In the genomic region with DNA sequence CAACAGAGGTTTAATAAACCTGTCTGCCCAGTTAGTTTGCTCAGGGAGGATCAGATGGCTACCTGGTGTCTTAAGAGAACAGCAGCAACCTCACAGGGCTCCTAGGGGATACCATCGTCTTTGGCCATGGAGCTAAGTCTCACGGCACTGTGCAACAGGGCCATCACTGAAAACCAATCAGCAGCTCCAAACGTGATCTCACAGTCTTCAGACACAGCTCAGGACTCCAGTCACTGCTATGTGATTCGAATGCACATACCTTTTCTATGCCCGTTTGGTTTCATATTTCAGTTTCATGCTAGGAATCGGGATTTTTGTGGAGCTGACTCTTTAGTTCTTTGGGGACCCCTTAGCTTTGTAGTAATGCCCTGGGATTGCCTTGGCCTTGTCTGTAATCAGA, we compare ENCODE assay signal across 19 cellular contexts.
DNase-seq lines count a peak whose midpoint lies in the region; ATAC-seq, FAIRE-seq and TF ChIP-seq lines count a peak whose summit lies in the region.
"Had no signal": no experiment of that assay in that cellular context is flagged by ENCODE, and none has a peak within 500 bp of the region (broad histone marks: within the 10 kb centered on the region; RNA-seq: fewer than 3 reads in every experiment).

No MANE protein-coding gene starts in this region.

- H4K91ac ChIP-seq in H1 (replicated peaks; ENCODE audit: insufficient read length, low read length): no peak overlapping the region

- DNase-seq in activated CD4-positive, alpha-beta T cell treated with anti-CD3 and anti-CD28 coated beads, Interleukin-2, amount 10 ng/mL, durations not matched to agents 24 days and 14 days: peak; percentile 16
- DNase-seq in activated CD4-positive, alpha-beta T cell treated with anti-CD3 and anti-CD28 coated beads for 36 hours: no peak
- no peak for DNase-seq in H1 (ENCODE audit: low read depth in 1 of 2, low spot score in 2 of 2)
- DNase-seq in mesendoderm: no peak
- DNase-seq in sciatic nerve (ENCODE audit: low spot score): no peak
- no peak for DNase-seq in NCI-H2196 treated with DMSO at 0.1 percent for 48 hours (lab: John Stamatoyannopoulos, UW; ENCODE audit: unreplicated experiment)
- DNase-seq: 8988T; CD8-positive, alpha-beta T cell; DMS79 treated with DMSO at 0.1 percent for 48 hours; NCI-H1048; NCI-H146; NCI-H2081; NCI-H510A; NCI-H774 had no signal

- no peaks in the 10 kb centered on the region for H3K4me1 Mint-ChIP-seq in activated CD4-positive, alpha-beta T cell treated with anti-CD3 and anti-CD28 coated beads, Interleukin-2, amount 10 ng/mL, durations not matched to agents 24 days and 14 days
- no peaks in the 10 kb centered on the region for H3K4me1 Mint-ChIP-seq in activated CD4-positive, alpha-beta T cell treated with anti-CD3 and anti-CD28 coated beads for 36 hours

- no peaks in the 10 kb centered on the region for H3K9me3 ChIP-seq in H1 (ENCODE audit: insufficient read depth in 2 of 2, low read depth in 1 of 2, low read length in 1 of 2)
- H3K9me3 ChIP-seq: BLaER1, HAP-1 had no signal

- no peaks in the 10 kb centered on the region for H3K79me2 ChIP-seq in H1 (ENCODE audit: control insufficient read depth in 1 of 2, insufficient read depth in 2 of 2, low read length in 2 of 2)
- no peaks in the 10 kb centered on the region for H3K79me2 ChIP-seq in mesendoderm (ENCODE audit: control insufficient read depth, insufficient read depth, low read length)

- H2AFZ ChIP-seq in H1 (ENCODE audit: low read length): peak overlapping the region; percentile 5; the same call in 1 of the 2 replicates

- H4K5ac ChIP-seq in H1 (ENCODE audit: insufficient read length, low read depth, low read length) (no peak overlapping the region), mesendoderm (ENCODE audit: low read length) (no peak overlapping the region)

- H3K27ac ChIP-seq in H1 (ENCODE audit: low read depth, low read length) (no peak overlapping the region), mesendoderm (ENCODE audit: low read depth, low read length) (no peak overlapping the region)
- H3K27ac ChIP-seq: BLaER1, KMS-11 had no signal

- no peak overlapping the region for H3K4me3 ChIP-seq in H1 (ENCODE audit: extremely low read depth in 1 of 4, insufficient read depth in 2 of 4, low read depth in 3 of 4, low read length in 4 of 4)
- no peak overlapping the region for H3K4me3 ChIP-seq in mesendoderm (ENCODE audit: low read length)
- H3K4me3 ChIP-seq: BLaER1, HAP-1 had no signal

- no peak for TF ChIP-seq RAD21 in H1 (IDR thresholded peaks at IDR 0.05 in 1 of 2, conservative IDR thresholded peaks at IDR 0.05 in 1 of 2; ENCODE audit: low read depth in 2 of 2, low read length in 2 of 2)

- H3K4me1 ChIP-seq in H1 (replicated peaks in 1 of 4; ENCODE audit: control insufficient read depth in 3 of 4, insufficient read depth in 4 of 4, low read length in 3 of 4): peaks cover 9 to 21% (median 16%) of the 10 kb centered on the region in 4 experiments
- peaks cover 25% of the 10 kb centered on the region for H3K4me1 ChIP-seq in mesendoderm (ENCODE audit: control insufficient read depth, low read depth, low read length)
- H3K4me1 ChIP-seq: BLaER1, HAP-1 had no signal

- no peak for TF ChIP-seq POLR2A in H1 (IDR thresholded peaks at IDR 0.05; ENCODE audit: control extremely low read depth in 1 of 2, low read depth in 2 of 2, low read length in 2 of 2)

- no peak for ATAC-seq in activated CD4-positive, alpha-beta T cell treated with anti-CD3 and anti-CD28 coated beads for 36 hours
- ATAC-seq in sciatic nerve (peak; percentile 59), HG03521 (IDR thresholded peaks at IDR 0.05; ENCODE audit: unreplicated experiment) (no peak), HG03196 (IDR thresholded peaks at IDR 0.05; ENCODE audit: unreplicated experiment) (no peak)
- ATAC-seq: CD8-positive, alpha-beta T cell had no signal

- H4K8ac ChIP-seq in H1 (ENCODE audit: extremely low read depth, insufficient read depth, low read length): no peak overlapping the region
- no peak overlapping the region for H4K8ac ChIP-seq in mesendoderm (ENCODE audit: low read depth, low read length)

- no peak overlapping the region for H3K27ac Mint-ChIP-seq in activated CD4-positive, alpha-beta T cell treated with anti-CD3 and anti-CD28 coated beads, Interleukin-2, amount 10 ng/mL, durations not matched to agents 24 days and 14 days
- H3K27ac Mint-ChIP-seq in activated CD4-positive, alpha-beta T cell treated with anti-CD3 and anti-CD28 coated beads for 36 hours: no peak overlapping the region
- H3K27ac Mint-ChIP-seq: CD8-positive, alpha-beta T cell had no signal

- H3K23ac ChIP-seq in H1 (ENCODE audit: insufficient read length): no peak overlapping the region
- H3K23ac ChIP-seq in mesendoderm (ENCODE audit: low read length): no peak overlapping the region

- POLR2A ChIA-PET in activated CD4-positive, alpha-beta T cell treated with anti-CD3 and anti-CD28 coated beads for 36 hours (lab: Charles Lee): no interaction called here
- POLR2A ChIA-PET in H1 (lab: Charles Lee; ENCODE audit: partially characterized antibody): interaction anchor here (1.1 to 3.2 kb wide), 2 partner anchors 49 to 51 kb away, joined by 3 to 10 read pairs; no protein-coding TSS in a partner anchor

- intact Hi-C loops in activated CD4-positive, alpha-beta T cell treated with anti-CD3 and anti-CD28 coated beads, Interleukin-2, amount 10 ng/mL, durations not matched to agents 24 days and 14 days (cut with micrococcal nuclease): no loop called here
- intact Hi-C loops in activated CD4-positive, alpha-beta T cell treated with anti-CD3 and anti-CD28 coated beads for 36 hours (cut with DNase I, micrococcal nuclease): no loop called here
- intact Hi-C loops in sciatic nerve (cut with DNase I): no loop called here

- no peak for TF ChIP-seq EP300 in H1 (IDR thresholded peaks at IDR 0.05; ENCODE audit: borderline replicate concordance in 1 of 2, low read depth in 2 of 2, low read length in 2 of 2)

- H3K36me3 ChIP-seq in H1 (ENCODE audit: control insufficient read depth in 2 of 4, insufficient read depth in 4 of 4, low read length in 3 of 4) (no peaks in the 10 kb centered on the region), mesendoderm (ENCODE audit: control insufficient read depth, insufficient read depth, low read length) (no peaks in the 10 kb centered on the region)
- H3K36me3 ChIP-seq: BLaER1, HAP-1 had no signal

- no peak overlapping the region; the same call in 1 of the 2 replicates for H3K18ac ChIP-seq in H1 (ENCODE audit: extremely low read depth, low read length)
- H3K18ac ChIP-seq in mesendoderm (ENCODE audit: low read length): peak overlapping the region; percentile 44

- H2BK20ac ChIP-seq in H1 (ENCODE audit: low read length): no peak overlapping the region

- H3K79me1 ChIP-seq in H1 (ENCODE audit: low read depth, low read length): no peaks in the 10 kb centered on the region
- H3K79me1 ChIP-seq in mesendoderm (ENCODE audit: low read length): no peaks in the 10 kb centered on the region

- H2AK5ac ChIP-seq in H1 (ENCODE audit: low read depth, low read length) (no peak overlapping the region), mesendoderm (ENCODE audit: low read length) (no peak overlapping the region)

- 0 out of 2 replicates have a peak overlapping the region, but pooled peaks have one; percentile 51 for H2BK12ac ChIP-seq in H1 (ENCODE audit: low read depth, low read length)

- WGBS in H1 (ENCODE audit: extremely low coverage in 1 of 2, insufficient coverage in 1 of 2, insufficient read length in 1 of 2, insufficient replicate concordance in 2 of 2, low coverage in 1 of 2, low lambda C conversion rate in 2 of 2, missing lambda C conversion rate in 1 of 2), 2 experiments: 87% methylated on average over 6 of the region's 6 CpGs; no CpG with 5 or more reads in 1 of the 2 experiments
- WGBS in mesendoderm (ENCODE audit: extremely low coverage, insufficient coverage, low lambda C conversion rate): no CpG with 5 or more reads among the region's 6 CpGs

- H3K27me3 ChIP-seq in H1 (replicated peaks in 1 of 4; ENCODE audit: control insufficient read depth in 3 of 4, extremely low read depth in 1 of 4, insufficient read depth in 3 of 4, low read length in 3 of 4) (no peaks in the 10 kb centered on the region), mesendoderm (ENCODE audit: insufficient read depth, low read length, poor library complexity) (no peaks in the 10 kb centered on the region)
- H3K27me3 ChIP-seq: BLaER1 had no signal

- no peak for FAIRE-seq in H1 (lab: Jason Lieb, UNC)

- H2BK5ac ChIP-seq in H1 (ENCODE audit: low read depth, low read length) (no peak overlapping the region), mesendoderm (ENCODE audit: low read length) (peak overlapping the region; percentile 61)

- no peak overlapping the region for H3K4ac ChIP-seq in H1 (replicated peaks; ENCODE audit: insufficient read length, low read depth, low read length)
- no peak overlapping the region for H3K4ac ChIP-seq in mesendoderm (ENCODE audit: low read depth, low read length)

- H3K36me3 Mint-ChIP-seq in activated CD4-positive, alpha-beta T cell treated with anti-CD3 and anti-CD28 coated beads, Interleukin-2, amount 10 ng/mL, durations not matched to agents 24 days and 14 days (ENCODE audit: low read depth): no peaks in the 10 kb centered on the region
- no peaks in the 10 kb centered on the region for H3K36me3 Mint-ChIP-seq in activated CD4-positive, alpha-beta T cell treated with anti-CD3 and anti-CD28 coated beads for 36 hours (ENCODE audit: low read depth)
- H3K36me3 Mint-ChIP-seq: CD8-positive, alpha-beta T cell had no signal

- H3K56ac ChIP-seq in H1 (replicated peaks; ENCODE audit: insufficient read length, low read depth, low read length) (no peak overlapping the region), mesendoderm (ENCODE audit: low read length) (no peak overlapping the region)

- H3K27me3 Mint-ChIP-seq in activated CD4-positive, alpha-beta T cell treated with anti-CD3 and anti-CD28 coated beads, Interleukin-2, amount 10 ng/mL, durations not matched to agents 24 days and 14 days: no peaks in the 10 kb centered on the region
- no peaks in the 10 kb centered on the region for H3K27me3 Mint-ChIP-seq in activated CD4-positive, alpha-beta T cell treated with anti-CD3 and anti-CD28 coated beads for 36 hours

- H3K4me2 ChIP-seq in H1 (ENCODE audit: insufficient read depth in 1 of 2, low read depth in 2 of 2, low read length in 2 of 2): no peak overlapping the region
- no peak overlapping the region for H3K4me2 ChIP-seq in mesendoderm (ENCODE audit: low read length)
- H3K4me2 ChIP-seq: BLaER1, KMS-11 had no signal

- no peaks in the 10 kb centered on the region for H3K23me2 ChIP-seq in H1 (ENCODE audit: low read depth, low read length)

- CTCF ChIA-PET in activated CD4-positive, alpha-beta T cell treated with anti-CD3 and anti-CD28 coated beads for 36 hours (lab: Charles Lee): interaction anchor here (1.3 kb wide), 1 partner anchor 14 kb away, joined by 3 read pairs; no protein-coding TSS in a partner anchor
- CTCF ChIA-PET in H1 (lab: Charles Lee; ENCODE audit: partially characterized antibody): interaction anchor here (0.8 to 1.1 kb wide), 2 partner anchors 84 to 742 kb away, joined by 3 read pairs; no protein-coding TSS in a partner anchor

- H2BK15ac ChIP-seq in H1 (ENCODE audit: low read length): no peak overlapping the region
- peak overlapping the region; percentile 65 for H2BK15ac ChIP-seq in mesendoderm (replicated peaks; ENCODE audit: low read depth)

- H3K14ac ChIP-seq in H1 (ENCODE audit: insufficient read length): no peak overlapping the region

- H3K9me3 Mint-ChIP-seq in activated CD4-positive, alpha-beta T cell treated with anti-CD3 and anti-CD28 coated beads, Interleukin-2, amount 10 ng/mL, durations not matched to agents 24 days and 14 days: no peaks in the 10 kb centered on the region
- H3K9me3 Mint-ChIP-seq in activated CD4-positive, alpha-beta T cell treated with anti-CD3 and anti-CD28 coated beads for 36 hours (ENCODE audit: low read depth): no peaks in the 10 kb centered on the region

- TF ChIP-seq CTCF in H1 (IDR thresholded peaks at IDR 0.05; ENCODE audit: control extremely low read depth in 1 of 3, insufficient read depth in 1 of 3, low read depth in 1 of 3, low read length in 3 of 3): no peak

- no peaks in the 10 kb centered on the region for H4K20me1 ChIP-seq in H1 (replicated peaks in 1 of 2; ENCODE audit: control insufficient read depth in 1 of 2, insufficient read depth in 2 of 2, low read length in 2 of 2)
- H4K20me1 ChIP-seq: BLaER1 had no signal

- H2BK120ac ChIP-seq in H1 (replicated peaks; ENCODE audit: low read depth, low read length) (no peak overlapping the region), mesendoderm (ENCODE audit: low read depth, low read length) (no peak overlapping the region)

- no peak overlapping the region for H3K9ac ChIP-seq in H1 (replicated peaks in 1 of 4; ENCODE audit: extremely low read depth in 1 of 4, low read depth in 3 of 4, low read length in 3 of 4)
- H3K9ac ChIP-seq in mesendoderm (ENCODE audit: low read length): no peak overlapping the region
- H3K9ac ChIP-seq: BLaER1, KMS-11 had no signal

- H3K4me3 Mint-ChIP-seq in activated CD4-positive, alpha-beta T cell treated with anti-CD3 and anti-CD28 coated beads, Interleukin-2, amount 10 ng/mL, durations not matched to agents 24 days and 14 days: no peak overlapping the region
- H3K4me3 Mint-ChIP-seq in activated CD4-positive, alpha-beta T cell treated with anti-CD3 and anti-CD28 coated beads for 36 hours: no peak overlapping the region
- H3K4me3 Mint-ChIP-seq: CD8-positive, alpha-beta T cell had no signal
